ENCODE assay signal across 18 cellular contexts in genomic region chr7:77353407-77353721, GRCh38.
DNase-seq lines count a peak whose midpoint lies in the region; ATAC-seq lines count a peak whose summit lies in the region.
"Had no signal": no experiment of that assay in that cellular context is flagged by ENCODE, and none has a peak within 500 bp of the region (broad histone marks: within the 10 kb centered on the region; RNA-seq: fewer than 3 reads in every experiment).

No MANE protein-coding gene starts in this region.

- H3K27me3 Mint-ChIP-seq in stimulated activated naive CD8-positive, alpha-beta T cell treated with anti-CD3 and anti-CD28 coated beads, Interleukin-15, Interleukin-2, amounts not matched to agents 100 ng/mL and 50 ng/mL, for 24 hours: no peaks in the 10 kb centered on the region
- peaks cover 5% of the 10 kb centered on the region for H3K27me3 Mint-ChIP-seq in activated T-helper 1 cell treated with anti-CD3 and anti-CD28 coated beads, Interleukin-12 subunit alpha, Interleukin-12 subunit beta, Interleukin-2, Interleukin-4 antibody, amounts not matched to agents 30 ng/mL and 10 ng/mL and 1 ng/mL, durations not matched to agents 14 hours and 24 hours and 36 hours (ENCODE audit: insufficient read depth)
- H3K27me3 Mint-ChIP-seq in memory B cell: no peaks in the 10 kb centered on the region

- no peak for DNase-seq in stimulated activated naive CD8-positive, alpha-beta T cell treated with anti-CD3 and anti-CD28 coated beads, Interleukin-15, Interleukin-2, amounts not matched to agents 100 U/mL and 50 U/mL, for 24 hours
- DNase-seq in activated T-helper 1 cell treated with anti-CD3 and anti-CD28 coated beads, Interleukin-12 subunit alpha, Interleukin-12 subunit beta, Interleukin-2, Interleukin-4 antibody, amounts not matched to agents 30 ng/mL and 10 ng/mL and 1 ng/mL, durations not matched to agents 14 hours and 24 hours and 36 hours (ENCODE audit: low spot score): no peak
- DNase-seq in memory B cell (ENCODE audit: low spot score in 2 of 2) (no peak), kidney glomerular epithelial cell (lab: John Stamatoyannopoulos, UW) (no peak), NCI-H2196 treated with DMSO at 0.1 percent for 48 hours (lab: John Stamatoyannopoulos, UW; ENCODE audit: unreplicated experiment) (no peak), T1000 (lab: John Stamatoyannopoulos, UW) (no peak)
- DNase-seq: activated CD8-positive, alpha-beta memory T cell treated with anti-CD3 and anti-CD28 coated beads for 24 hours; activated gamma-delta T cell; COR-L47; DND-41; left cardiac atrium; mesenchymal stem cell; NCI-H1436 treated with DMSO at 0.1 percent for 48 hours; NCI-H774; nephron progenitor cell; SHP77 had no signal

- peak overlapping the region; percentile 77 for H3K27ac Mint-ChIP-seq in stimulated activated naive CD8-positive, alpha-beta T cell treated with anti-CD3 and anti-CD28 coated beads, Interleukin-15, Interleukin-2, amounts not matched to agents 100 ng/mL and 50 ng/mL, for 24 hours
- H3K27ac Mint-ChIP-seq in activated T-helper 1 cell treated with anti-CD3 and anti-CD28 coated beads, Interleukin-12 subunit alpha, Interleukin-12 subunit beta, Interleukin-2, Interleukin-4 antibody, amounts not matched to agents 30 ng/mL and 10 ng/mL and 1 ng/mL, durations not matched to agents 14 hours and 24 hours and 36 hours: no peak overlapping the region
- peak overlapping the region; percentile 89 for H3K27ac Mint-ChIP-seq in memory B cell
- H3K27ac Mint-ChIP-seq: nephron progenitor cell had no signal

- peaks cover 61% of the 10 kb centered on the region for H3K4me1 Mint-ChIP-seq in stimulated activated naive CD8-positive, alpha-beta T cell treated with anti-CD3 and anti-CD28 coated beads, Interleukin-15, Interleukin-2, amounts not matched to agents 100 ng/mL and 50 ng/mL, for 24 hours (ENCODE audit: low read depth)
- H3K4me1 Mint-ChIP-seq in activated T-helper 1 cell treated with anti-CD3 and anti-CD28 coated beads, Interleukin-12 subunit alpha, Interleukin-12 subunit beta, Interleukin-2, Interleukin-4 antibody, amounts not matched to agents 30 ng/mL and 10 ng/mL and 1 ng/mL, durations not matched to agents 14 hours and 24 hours and 36 hours (ENCODE audit: low read depth): peaks cover 56% of the 10 kb centered on the region
- peaks cover 19% of the 10 kb centered on the region for H3K4me1 Mint-ChIP-seq in memory B cell

- H3K4me3 Mint-ChIP-seq in stimulated activated naive CD8-positive, alpha-beta T cell treated with anti-CD3 and anti-CD28 coated beads, Interleukin-15, Interleukin-2, amounts not matched to agents 100 ng/mL and 50 ng/mL, for 24 hours: peak overlapping the region; percentile 27
- peak overlapping the region; percentile 13 for H3K4me3 Mint-ChIP-seq in activated T-helper 1 cell treated with anti-CD3 and anti-CD28 coated beads, Interleukin-12 subunit alpha, Interleukin-12 subunit beta, Interleukin-2, Interleukin-4 antibody, amounts not matched to agents 30 ng/mL and 10 ng/mL and 1 ng/mL, durations not matched to agents 14 hours and 24 hours and 36 hours
- no peak overlapping the region for H3K4me3 Mint-ChIP-seq in memory B cell
- H3K4me3 Mint-ChIP-seq: nephron progenitor cell had no signal

- no peak for ATAC-seq in stimulated activated naive CD8-positive, alpha-beta T cell treated with anti-CD3 and anti-CD28 coated beads, Interleukin-15, Interleukin-2, amounts not matched to agents 100 U/mL and 50 U/mL, for 24 hours
- no peak for ATAC-seq in memory B cell (ENCODE audit: low read depth)
- ATAC-seq: left cardiac atrium, sciatic nerve had no signal

- no peaks in the 10 kb centered on the region for H3K9me3 Mint-ChIP-seq in stimulated activated naive CD8-positive, alpha-beta T cell treated with anti-CD3 and anti-CD28 coated beads, Interleukin-15, Interleukin-2, amounts not matched to agents 100 ng/mL and 50 ng/mL, for 24 hours
- no peaks in the 10 kb centered on the region for H3K9me3 Mint-ChIP-seq in activated T-helper 1 cell treated with anti-CD3 and anti-CD28 coated beads, Interleukin-12 subunit alpha, Interleukin-12 subunit beta, Interleukin-2, Interleukin-4 antibody, amounts not matched to agents 30 ng/mL and 10 ng/mL and 1 ng/mL, durations not matched to agents 14 hours and 24 hours and 36 hours
- no peaks in the 10 kb centered on the region for H3K9me3 Mint-ChIP-seq in memory B cell
- H3K9me3 Mint-ChIP-seq: nephron progenitor cell had no signal

- intact Hi-C loops in activated T-helper 1 cell treated with anti-CD3 and anti-CD28 coated beads, Interleukin-12 subunit alpha, Interleukin-12 subunit beta, Interleukin-2, Interleukin-4 antibody, amounts not matched to agents 30 ng/mL and 10 ng/mL and 1 ng/mL, durations not matched to agents 14 hours and 24 hours and 36 hours (cut with micrococcal nuclease): loop anchor here (2.0 to 5.0 kb wide), 3 partner anchors 25 to 64 kb away; partner anchors contain the start of gene GSAP

- peaks cover 13% of the 10 kb centered on the region for H3K36me3 Mint-ChIP-seq in stimulated activated naive CD8-positive, alpha-beta T cell treated with anti-CD3 and anti-CD28 coated beads, Interleukin-15, Interleukin-2, amounts not matched to agents 100 ng/mL and 50 ng/mL, for 24 hours (ENCODE audit: low read depth)
- H3K36me3 Mint-ChIP-seq in activated T-helper 1 cell treated with anti-CD3 and anti-CD28 coated beads, Interleukin-12 subunit alpha, Interleukin-12 subunit beta, Interleukin-2, Interleukin-4 antibody, amounts not matched to agents 30 ng/mL and 10 ng/mL and 1 ng/mL, durations not matched to agents 14 hours and 24 hours and 36 hours (ENCODE audit: low read depth): peaks cover 11% of the 10 kb centered on the region
- peaks cover 16% of the 10 kb centered on the region for H3K36me3 Mint-ChIP-seq in memory B cell
